8 cellular contexts compared by ENCODE assay signal in the genomic region with DNA sequence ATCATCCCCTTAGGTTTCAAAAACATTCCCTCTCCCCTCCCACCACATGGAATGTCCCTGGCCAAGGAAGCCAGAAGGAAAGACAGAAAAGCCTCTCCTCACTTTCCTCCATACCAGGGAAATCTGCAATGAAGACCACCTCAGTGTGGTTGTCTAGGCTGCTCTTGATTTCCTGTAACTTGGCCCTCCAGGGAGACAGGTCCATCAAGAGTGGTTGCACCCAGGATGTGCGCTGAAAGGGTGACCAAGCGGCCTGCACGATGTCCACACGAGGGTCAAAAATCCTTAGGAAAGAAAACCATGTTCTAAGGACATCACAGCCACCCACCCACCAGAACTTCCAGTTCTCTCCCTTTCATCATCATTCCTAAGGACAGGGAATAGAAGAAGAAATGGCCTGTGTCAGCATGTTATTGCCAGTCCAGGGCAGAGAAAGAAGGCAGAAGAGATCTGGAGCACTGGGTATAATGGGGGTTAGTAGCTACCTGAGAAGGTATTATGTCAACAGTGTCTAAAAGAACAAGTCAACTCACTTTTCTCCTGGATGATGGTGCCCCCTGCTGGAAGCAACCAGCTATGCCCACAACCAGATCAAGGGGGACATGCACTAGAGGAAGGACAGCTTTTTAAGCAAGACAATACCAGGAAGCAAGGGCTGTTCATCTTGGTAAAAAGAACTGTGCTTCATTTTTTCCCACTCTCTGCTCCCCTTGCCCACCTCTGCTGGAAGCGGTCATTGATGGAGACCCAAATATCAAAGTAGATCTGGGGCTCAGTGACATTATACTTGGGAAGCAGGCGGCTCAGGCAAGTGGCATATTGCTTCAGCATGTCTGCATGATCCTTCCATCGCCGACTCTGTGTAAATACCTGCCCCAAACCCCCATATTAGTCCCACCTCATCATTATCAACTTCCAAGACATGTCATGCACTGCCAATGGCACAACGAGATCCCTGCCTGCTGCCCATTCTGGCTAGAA. TPM values are rescaled to one million over a fixed set of nuclear protein-coding genes. Genes with fewer than 3 reads are reported as not detected.
DNase-seq lines count a peak whose midpoint lies in the region; ATAC-seq and TF ChIP-seq lines count a peak whose summit lies in the region.

No MANE protein-coding gene starts in this region.

- no peaks in the 10 kb centered on the region for H3K9me3 ChIP-seq in uterus

- peak overlapping the region in 1 of 2 donors; percentile 24 for H3K27ac ChIP-seq in uterus

- no peak overlapping the region for H3K4me3 ChIP-seq in uterus

- TF ChIP-seq CTCF in glutamatergic neuron (IDR thresholded peaks at IDR 0.05; ENCODE audit: partially characterized antibody, unreplicated experiment), result peak; percentile 86
- peak; percentile 81 to 97 (median 91) for TF ChIP-seq CTCF in uterus (IDR thresholded peaks at IDR 0.05)

- H3K4me3 Mint-ChIP-seq in activated naive CD4-positive, alpha-beta T cell treated with anti-CD3 and anti-CD28 coated beads, Interleukin-2, amount 10 ng/mL, durations not matched to agents 7 days and 5 days, result no peak overlapping the region
- no peak overlapping the region for H3K4me3 Mint-ChIP-seq in glutamatergic neuron (ENCODE audit: unreplicated experiment)

- CTCF ChIA-PET in activated naive CD4-positive, alpha-beta T cell treated with anti-CD3 and anti-CD28 coated beads, Interleukin-2, amount 10 ng/mL, durations not matched to agents 7 days and 5 days (lab: Charles Lee), result interaction anchor here (0.5 to 10.1 kb wide), 27 partner anchors 8 to 267 kb away, joined by 3 to 197 read pairs (median 4); partner anchors contain the start of genes ELMOD3, GGCX, MAT2A and RETSAT

- H3K4me1 Mint-ChIP-seq in activated naive CD4-positive, alpha-beta T cell treated with anti-CD3 and anti-CD28 coated beads, Interleukin-2, amount 10 ng/mL, durations not matched to agents 7 days and 5 days, result peaks cover 6% of the 10 kb centered on the region
- peaks cover 2% of the 10 kb centered on the region for H3K4me1 Mint-ChIP-seq in glutamatergic neuron (ENCODE audit: low read depth, unreplicated experiment)

- H3K27me3 ChIP-seq in uterus, result no peaks in the 10 kb centered on the region

- H3K36me3 ChIP-seq in uterus, result no peaks in the 10 kb centered on the region

- no peaks in the 10 kb centered on the region for H3K9me3 Mint-ChIP-seq in activated naive CD4-positive, alpha-beta T cell treated with anti-CD3 and anti-CD28 coated beads, Interleukin-2, amount 10 ng/mL, durations not matched to agents 7 days and 5 days
- peaks cover 6% of the 10 kb centered on the region for H3K9me3 Mint-ChIP-seq in glutamatergic neuron (ENCODE audit: unreplicated experiment)

- intact Hi-C loops in posterior vena cava (cut with DNase I), result loop anchor here (2.0 kb wide), 1 partner anchor 131 kb away; no protein-coding TSS in a partner anchor
- intact Hi-C loops in uterus (cut with DNase I; ENCODE audit: low total_unique reads), result loop anchor here (2.0 kb wide), 1 partner anchor 131 kb away; no protein-coding TSS in a partner anchor

- H3K27me3 Mint-ChIP-seq in activated naive CD4-positive, alpha-beta T cell treated with anti-CD3 and anti-CD28 coated beads, Interleukin-2, amount 10 ng/mL, durations not matched to agents 7 days and 5 days, result no peaks in the 10 kb centered on the region
- peaks cover 3% of the 10 kb centered on the region for H3K27me3 Mint-ChIP-seq in glutamatergic neuron (ENCODE audit: unreplicated experiment)

- peak; percentile 88 for DNase-seq in DMS 273 (lab: John Stamatoyannopoulos, UW; ENCODE audit: unreplicated experiment)
- DNase-seq in NCI-H1092 treated with DMSO at 0.1 percent for 48 hours (lab: John Stamatoyannopoulos, UW), result peak; percentile 71
- peak; percentile 88 for DNase-seq in SKM-1 treated with dmso at 0.1 percent for 144 hours (lab: John Stamatoyannopoulos, UW; ENCODE audit: unreplicated experiment)
- DNase-seq in activated naive CD4-positive, alpha-beta T cell treated with anti-CD3 and anti-CD28 coated beads, Interleukin-2, amount 10 ng/mL, durations not matched to agents 7 days and 5 days, result peak; percentile 94
- DNase-seq in glutamatergic neuron, result peak; percentile 87
- DNase-seq in posterior vena cava (ENCODE audit: low spot score), result peak; percentile 90
- DNase-seq in uterus, result peak; percentile 82 to 85

- TF ChIP-seq POLR2A in uterus (IDR thresholded peaks at IDR 0.05), result peak in 1 of 2 donors; percentile 16

- no peaks in the 10 kb centered on the region for H3K4me1 ChIP-seq in uterus

- peak; percentile 63 for ATAC-seq in GM21786 (IDR thresholded peaks at IDR 0.05; ENCODE audit: unreplicated experiment)

- H3K36me3 Mint-ChIP-seq in activated naive CD4-positive, alpha-beta T cell treated with anti-CD3 and anti-CD28 coated beads, Interleukin-2, amount 10 ng/mL, durations not matched to agents 7 days and 5 days, result peaks cover 42% of the 10 kb centered on the region
- H3K36me3 Mint-ChIP-seq in glutamatergic neuron (ENCODE audit: unreplicated experiment), result no peaks in the 10 kb centered on the region

- H3K27ac Mint-ChIP-seq in activated naive CD4-positive, alpha-beta T cell treated with anti-CD3 and anti-CD28 coated beads, Interleukin-2, amount 10 ng/mL, durations not matched to agents 7 days and 5 days, result peak overlapping the region; percentile 70
- no peak overlapping the region for H3K27ac Mint-ChIP-seq in glutamatergic neuron (ENCODE audit: unreplicated experiment)

RNA-seq across cellular contexts. Expression of gene GGCX, which starts 9.3 kb away (rescaled TPM):
- 49.6 TPM for total RNA-seq in glutamatergic neuron (ENCODE audit: unreplicated experiment)
- total RNA-seq in posterior vena cava, result 10 to 100 TPM; 26.3 to 31.2 TPM
- 10 to 100 TPM; 14.1 to 54.1 (median 37.9) TPM for total RNA-seq in uterus

RNA-seq across cellular contexts. Expression of gene MAT2A, which starts 13.0 kb away (rescaled TPM):
- 302 TPM for total RNA-seq in glutamatergic neuron (ENCODE audit: unreplicated experiment)
- total RNA-seq in posterior vena cava, result 100 to 1,000 TPM; 233 to 277 TPM
- total RNA-seq in uterus, result 100 to 1,000 TPM in 3 of 4 donors, 10 to 100 TPM in 1; 77.1 to 249 (median 108) TPM

RNA-seq across cellular contexts. Expression of gene VAMP8, which starts 25.4 kb away (rescaled TPM):
- total RNA-seq in glutamatergic neuron (ENCODE audit: unreplicated experiment) (0.78 TPM), posterior vena cava (10 to 100 TPM; 29.7 to 54.9 TPM), uterus (10 to 100 TPM in 1 of 4 donors, 1 to 10 TPM in 2, not detected in 1; 1.3 to 12.3 (median 5.2) TPM)

RNA-seq across cellular contexts. Expression of gene VAMP5, which starts 32.2 kb away (rescaled TPM):
- total RNA-seq in glutamatergic neuron (ENCODE audit: unreplicated experiment) (1.4 TPM), posterior vena cava (10 to 100 TPM; 79.9 to 96.2 TPM), uterus (100 to 1,000 TPM in 2 of 4 donors, 10 to 100 TPM in 2; 25.6 to 197 (median 99.5) TPM)

RNA-seq across cellular contexts. Expression of gene RNF181, which starts 43.6 kb away (rescaled TPM):
- total RNA-seq in glutamatergic neuron (ENCODE audit: unreplicated experiment) (75.1 TPM), posterior vena cava (10 to 100 TPM; 88.3 to 99.2 TPM), uterus (100 to 1,000 TPM in 2 of 4 donors, 10 to 100 TPM in 2; 53.0 to 362 (median 175) TPM)
